Comparison of ENCODE assay signal across 8 cellular contexts in the genomic region with DNA sequence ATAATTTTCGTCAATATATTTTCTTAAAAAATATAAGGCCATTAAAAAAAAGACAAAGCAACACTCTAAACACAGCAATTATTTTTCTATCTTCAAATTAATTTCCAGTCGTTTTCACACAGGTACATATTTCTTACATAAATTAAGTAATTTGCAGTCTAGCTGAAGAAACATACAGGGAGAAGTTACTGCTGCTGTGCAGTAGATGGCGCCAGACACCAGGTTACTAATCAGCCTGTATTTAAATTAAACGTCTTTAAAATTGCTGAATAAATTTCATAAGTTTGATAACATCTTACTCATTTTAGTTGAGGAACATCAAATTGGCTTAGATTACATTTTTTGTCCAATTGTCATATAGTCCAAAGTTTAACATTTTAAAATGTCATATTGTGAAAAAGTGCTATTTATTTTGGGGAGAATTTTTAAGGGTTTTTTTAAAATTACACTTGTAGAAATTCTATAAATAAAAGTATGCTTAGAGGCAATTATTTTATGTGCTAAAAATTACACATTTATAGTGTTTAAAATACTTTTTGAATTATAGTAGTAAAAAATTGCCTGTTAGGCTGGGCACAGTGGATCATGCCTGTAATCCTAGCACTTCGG.
DNase-seq lines count a peak whose midpoint lies in the region; ATAC-seq, FAIRE-seq and TF ChIP-seq lines count a peak whose summit lies in the region.

No MANE protein-coding gene starts in this region.

- H3K27ac ChIP-seq in SJCRH30 (no peak overlapping the region), kidney (ENCODE audit: low read depth in 2 of 2, low read length in 2 of 2) (no peak overlapping the region)

- H3K4me3 ChIP-seq in Jurkat, Clone E6-1 (ENCODE audit: low read length) = no peak overlapping the region
- H3K4me3 ChIP-seq in SJCRH30 = no peak overlapping the region
- no peak overlapping the region for H3K4me3 ChIP-seq in kidney (ENCODE audit: low read length in 2 of 2)

- H3K27me3 ChIP-seq in SJCRH30 = no peaks in the 10 kb centered on the region

- intact Hi-C loops in left cardiac atrium (cut with DNase I) = loop anchor here in 1 of 2 donors (5.0 kb wide), 2 partner anchors 559 to 1514 kb away; no protein-coding TSS in a partner anchor
- intact Hi-C loops in left ventricle myocardium superior (cut with micrococcal nuclease) = no loop called here
- intact Hi-C loops in kidney (cut with DNase I) = no loop called here

- H3K4me1 ChIP-seq in SJCRH30 = no peaks in the 10 kb centered on the region
- peaks cover 0 to 2% of the 10 kb centered on the region in 2 donors for H3K4me1 ChIP-seq in kidney (ENCODE audit: control insufficient read depth in 1 of 2, insufficient read depth in 1 of 2, low read depth in 1 of 2, low read length in 2 of 2)

- H3K36me3 ChIP-seq in SJCRH30 = no peaks in the 10 kb centered on the region
- H3K36me3 ChIP-seq in kidney (ENCODE audit: control insufficient read depth in 1 of 2, insufficient read depth in 2 of 2, low read length in 2 of 2) = no peaks in the 10 kb centered on the region

- DNase-seq in left cardiac atrium (peak; percentile 39), left ventricle myocardium superior (no peak), SJCRH30 (peak; percentile 6 to 43), astrocyte of the hippocampus (ENCODE audit: low read depth, low spot score) (peak; percentile 74), kidney (no peak)
- DNase-seq in Jurkat, Clone E6-1 (ENCODE audit: low read depth, low spot score) = peak; percentile 58
- DNase-seq in stimulated activated CD4-positive, alpha-beta T cell treated with anti-CD3 and anti-CD28 coated beads, Interleukin-4, amount 100 ng/mL, for 1 hour = peak; percentile 40

- peak; percentile 73 for TF ChIP-seq CTCF in kidney (IDR thresholded peaks at IDR 0.05; ENCODE audit: borderline replicate concordance, extremely low read depth, insufficient read depth)

- FAIRE-seq in kidney (lab: Jason Lieb, UNC) = peak; percentile 97

- ATAC-seq in left cardiac atrium (no peak), left ventricle myocardium superior (no peak), GM18858 (IDR thresholded peaks at IDR 0.05; ENCODE audit: unreplicated experiment) (no peak)

- H3K9ac ChIP-seq in kidney (ENCODE audit: low read length in 2 of 2) = no peak overlapping the region

- H3K9me3 ChIP-seq in SJCRH30 (replicated peaks) = no peaks in the 10 kb centered on the region
- H3K9me3 ChIP-seq in kidney (ENCODE audit: control insufficient read depth in 1 of 2, low read length in 2 of 2) = no peaks in the 10 kb centered on the region

Comparison
In these comparisons a context has a peak if more than half of its experiments do, and no peak if none do; other contexts are left out.
1. DNase-seq: peak in left cardiac atrium (single experiment), Jurkat, Clone E6-1 (single experiment), SJCRH30 (2 of 2), astrocyte of the hippocampus (single experiment) and stimulated activated CD4-positive, alpha-beta T cell treated with anti-CD3 and anti-CD28 coated beads, Interleukin-4, amount 100 ng/mL, for 1 hour (single experiment); none in left ventricle myocardium superior (single experiment) and kidney (single experiment).